In genomic region chr13:41352935-41353801, GRCh38 we compare ENCODE assay signal across 8 cellular contexts. TPM values are rescaled to one million over a fixed set of nuclear protein-coding genes. Genes with fewer than 3 reads are reported as not detected.
DNase-seq lines count a peak whose midpoint lies in the region; ATAC-seq and TF ChIP-seq lines count a peak whose summit lies in the region.

No MANE protein-coding gene starts in this region.

- H3K27ac Mint-ChIP-seq in neural crest cell (ENCODE audit: unreplicated experiment), result no peak overlapping the region

- H3K4me2 ChIP-seq in BLaER1, result peak overlapping the region; percentile 20; the same call in 1 of the 2 replicates

- no peak overlapping the region for H3K4me3 ChIP-seq in BLaER1

- no peak overlapping the region for H3K9ac ChIP-seq in BLaER1

- H3K36me3 ChIP-seq in BLaER1, result peaks cover 60% of the 10 kb centered on the region

- H3K4me1 Mint-ChIP-seq in neural crest cell, result peaks cover 4% of the 10 kb centered on the region

- H4K20me1 ChIP-seq in BLaER1, result no peaks in the 10 kb centered on the region

- peak; percentile 51 for TF ChIP-seq CTCF in GM20000 (IDR thresholded peaks at IDR 0.05; ENCODE audit: extremely low read depth, missing control alignments)
- TF ChIP-seq CTCF in neural crest cell (conservative IDR thresholded peaks at IDR 0.05), result peak; percentile 91

- peak; percentile 52 for DNase-seq in GM20000 (ENCODE audit: low spot score)
- DNase-seq in NCI-H526 treated with DMSO at 0.1 percent for 48 hours (lab: John Stamatoyannopoulos, UW), result peak; percentile 31
- DNase-seq in activated CD8-positive, alpha-beta memory T cell treated with anti-CD3 and anti-CD28 coated beads, Interleukin-2, amount 50 U/mL, for 1 hour (ENCODE audit: extremely low read depth), result peak; percentile 7
- DNase-seq in neural crest cell (ENCODE audit: low read depth, low spot score), result peak; percentile 30

- H3K27me3 Mint-ChIP-seq in neural crest cell (ENCODE audit: low read depth), result no peaks in the 10 kb centered on the region

- H3K27ac ChIP-seq in BLaER1, result 0 out of 2 replicates have a peak overlapping the region, but pooled peaks have one; percentile 29

- H3K4me1 ChIP-seq in BLaER1, result peaks cover 11% of the 10 kb centered on the region

- no peaks in the 10 kb centered on the region for H3K9me3 ChIP-seq in BLaER1

- ATAC-seq in esophagus mucosa (peak; percentile 54), HG02884 (IDR thresholded peaks at IDR 0.05; ENCODE audit: unreplicated experiment) (no peak), HG03565 (IDR thresholded peaks at IDR 0.05; ENCODE audit: unreplicated experiment) (no peak)

- no peak overlapping the region for H3K4me3 Mint-ChIP-seq in neural crest cell

- H3K9me3 Mint-ChIP-seq in neural crest cell, result no peaks in the 10 kb centered on the region

- no peaks in the 10 kb centered on the region for H3K27me3 ChIP-seq in BLaER1

- peaks cover 12% of the 10 kb centered on the region for H3K36me3 Mint-ChIP-seq in neural crest cell (ENCODE audit: low read depth)

RNA-seq across cellular contexts. Expression of gene NAA16, which starts 42.1 kb away (rescaled TPM):
- total RNA-seq in esophagus mucosa, result 9.6 TPM
- total RNA-seq in neural crest cell, result 43.0 and 51.9 TPM in 2 replicates
